In the genomic region with DNA sequence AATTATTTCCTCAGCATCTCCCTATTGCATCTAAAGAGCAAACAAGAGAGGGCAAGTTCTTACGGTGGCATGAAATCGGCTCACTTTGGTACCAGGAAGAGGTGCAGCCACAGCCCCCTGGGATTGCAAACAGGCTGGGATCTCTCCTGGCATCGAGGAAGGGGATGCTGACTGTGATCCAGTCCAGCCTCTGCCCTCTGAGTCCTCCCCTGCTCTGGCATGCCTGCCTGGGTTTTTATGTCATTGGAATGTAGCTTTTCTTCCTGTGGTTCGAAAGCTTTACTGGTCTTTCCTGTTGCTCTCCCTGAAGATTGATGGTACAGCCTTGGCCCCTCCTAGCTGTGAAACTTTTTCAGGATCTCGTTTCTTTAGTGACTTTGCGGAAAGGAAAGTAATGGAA, we compare ENCODE assay signal across 20 cellular contexts. TPM values are rescaled to one million over a fixed set of nuclear protein-coding genes. Genes with fewer than 3 reads are reported as not detected.
DNase-seq lines count a peak whose midpoint lies in the region; ATAC-seq and TF ChIP-seq lines count a peak whose summit lies in the region.
"Had no signal": no experiment of that assay in that cellular context is flagged by ENCODE, and none has a peak within 500 bp of the region (broad histone marks: within the 10 kb centered on the region; RNA-seq: fewer than 3 reads in every experiment).

No MANE protein-coding gene starts in this region.

- no peak overlapping the region for H3K23ac ChIP-seq in IMR-90 (ENCODE audit: low read depth, low read length)

- TF ChIP-seq RAD21 in IMR-90 (IDR thresholded peaks at IDR 0.05; ENCODE audit: low read length) = no peak

- DNase-seq in A172 (ENCODE audit: low spot score) (peak; percentile 82), IMR-90 (peak; percentile 50), dermis blood vessel endothelial cell (peak; percentile 33), left kidney (ENCODE audit: low read depth, low spot score) (peak; percentile 90), upper lobe of left lung (no peak), T1000 (lab: John Stamatoyannopoulos, UW) (no peak), amniotic stem cell (lab: John Stamatoyannopoulos, UW) (no peak)
- DNase-seq in activated naive CD8-positive, alpha-beta T cell treated with anti-CD3 and anti-CD28 coated beads, Interleukin-2, amount 50 U/mL, for 24 hours = no peak
- DNase-seq: activated CD4-positive, alpha-beta T cell treated with anti-CD3 and anti-CD28 coated beads, Interleukin-2, amount 10 ng/mL, durations not matched to agents 7 days and 5 days; activated T-cell treated with anti-CD3 and anti-CD28 coated beads, Interleukin-2, amount 50 U/mL, for 72 hours; amygdala; Calu3; effector CD8-positive, alpha-beta T cell; NCI-H1417; NCI-H446; occipital lobe; spleen had no signal

- no peak overlapping the region for H3K4me2 ChIP-seq in IMR-90 (ENCODE audit: low read depth, low read length)

- no peak overlapping the region for H2AK5ac ChIP-seq in IMR-90 (ENCODE audit: low read depth, low read length)

- intact Hi-C loops in IMR-90 (cut with micrococcal nuclease) = no loop called here

- peak overlapping the region; percentile 50 for H2AFZ ChIP-seq in IMR-90 (replicated peaks; ENCODE audit: low read length, poor library complexity)

- TF ChIP-seq EP300 in upper lobe of left lung (IDR thresholded peaks at IDR 0.05) = no peak

- H4K8ac ChIP-seq in IMR-90 (ENCODE audit: low read depth in 2 of 2, low read length in 2 of 2) = no peak overlapping the region

- peaks cover under 1% of the 10 kb centered on the region for H3K27me3 Mint-ChIP-seq in activated naive CD8-positive, alpha-beta T cell treated with anti-CD3 and anti-CD28 coated beads, Interleukin-2, amount 50 U/mL, for 24 hours
- H3K27me3 Mint-ChIP-seq: activated CD4-positive, alpha-beta T cell treated with anti-CD3 and anti-CD28 coated beads, Interleukin-2, amount 10 ng/mL, durations not matched to agents 7 days and 5 days had no signal

- ATAC-seq in IMR-90 (ENCODE audit: low read depth) (peak; percentile 79), upper lobe of left lung (ENCODE audit: low FRiP score in 2 of 2) (no peak)
- no peak for ATAC-seq in activated naive CD8-positive, alpha-beta T cell treated with anti-CD3 and anti-CD28 coated beads, Interleukin-2, amount 50 U/mL, for 24 hours
- ATAC-seq: activated T-cell treated with anti-CD3 and anti-CD28 coated beads, Interleukin-2, amount 50 U/mL, for 72 hours had no signal

- in situ Hi-C loops in IMR-90 (cut with MboI; ENCODE audit: low sequenced_read_pairs) = no loop called here

- H3K56ac ChIP-seq in IMR-90 (ENCODE audit: extremely low read depth, insufficient read depth, low read length) = no peak overlapping the region

- no peaks in the 10 kb centered on the region for H4K20me1 ChIP-seq in IMR-90 (ENCODE audit: insufficient read depth, low read length)

- no peaks in the 10 kb centered on the region for H3K79me1 ChIP-seq in IMR-90 (ENCODE audit: low read depth in 1 of 2, low read length in 2 of 2)

- CTCF ChIA-PET in IMR-90 (lab: Yijun Ruan, JAX) = interaction anchor here (0.6 to 2.0 kb wide), 2 partner anchors 19 to 375 kb away, joined by 6 to 7 read pairs; no protein-coding TSS in a partner anchor

- no peak overlapping the region for H3K14ac ChIP-seq in IMR-90 (replicated peaks; ENCODE audit: low read depth, low read length)

- no TSS peak for BruUV-seq in IMR-90 (replicated peaks; lab: Mats Ljungman, UMichigan)

- H3K36me3 Mint-ChIP-seq in activated naive CD8-positive, alpha-beta T cell treated with anti-CD3 and anti-CD28 coated beads, Interleukin-2, amount 50 U/mL, for 24 hours (ENCODE audit: low read depth) = peaks cover 3% of the 10 kb centered on the region

- H2BK15ac ChIP-seq in IMR-90 (ENCODE audit: low read depth, low read length) = no peak overlapping the region

- dilution Hi-C loops in IMR-90 (cut with HindIII; ENCODE audit: low sequenced_read_pairs, unreplicated experiment) = no loop called here

- H3K4me1 ChIP-seq in IMR-90 (ENCODE audit: control insufficient read depth, insufficient read depth, low read length) (peaks cover 5% of the 10 kb centered on the region), upper lobe of left lung (peaks cover 0 to 5% (median 0%) of the 10 kb centered on the region in 4 donors)
- H3K4me1 ChIP-seq: spleen had no signal

- POLR2A ChIA-PET in IMR-90 (lab: Charles Lee; ENCODE audit: unreplicated experiment) = no interaction called here

- H4K5ac ChIP-seq in IMR-90 (ENCODE audit: low read depth, low read length) = no peak overlapping the region

- H3K9me1 ChIP-seq in IMR-90 (ENCODE audit: insufficient read depth, low read length) = no peaks in the 10 kb centered on the region; the same call in 1 of the 2 replicates

- no peak overlapping the region for H3K27ac ChIP-seq in IMR-90 (ENCODE audit: insufficient read depth, low read length)
- no peak overlapping the region for H3K27ac ChIP-seq in upper lobe of left lung
- H3K27ac ChIP-seq: spleen had no signal

- no peak overlapping the region for H3K18ac ChIP-seq in IMR-90 (ENCODE audit: low read depth, low read length)

- WGBS in IMR-90 (ENCODE audit: extremely low coverage in 2 of 2, insufficient read length in 1 of 2), 2 experiments = 60% methylated on average over 3 of the region's 6 CpGs; no CpG with 5 or more reads in 1 of the 2 experiments
- WGBS in upper lobe of left lung, 2 donors = 24 to 35% methylated on average over 5 to 6 of the region's 6 CpGs

- no peak overlapping the region for H2BK120ac ChIP-seq in IMR-90 (ENCODE audit: low read depth, low read length)

- H2AK9ac ChIP-seq in IMR-90 (replicated peaks; ENCODE audit: low read depth, low read length, poor library complexity) = no peak overlapping the region

- H3K9me3 ChIP-seq in IMR-90 (ENCODE audit: control insufficient read depth, insufficient read depth, low read length) (no peaks in the 10 kb centered on the region), upper lobe of left lung (no peaks in the 10 kb centered on the region)
- H3K9me3 ChIP-seq: spleen had no signal

- H3K9ac ChIP-seq in IMR-90 (ENCODE audit: low read depth, low read length) = no peak overlapping the region

- H3K4me3 ChIP-seq in IMR-90 (ENCODE audit: insufficient read depth, low read depth, low read length) (no peak overlapping the region), upper lobe of left lung (no peak overlapping the region)
- H3K4me3 ChIP-seq: spleen had no signal

- TF ChIP-seq POLR2A in IMR-90 (IDR thresholded peaks at IDR 0.05; ENCODE audit: low read depth, low read length) = no peak
- no peak for TF ChIP-seq POLR2A in upper lobe of left lung (IDR thresholded peaks at IDR 0.05)

- no peaks in the 10 kb centered on the region for H3K27me3 ChIP-seq in IMR-90 (ENCODE audit: control insufficient read depth, insufficient read depth, low read length)
- H3K27me3 ChIP-seq in upper lobe of left lung = no peaks in the 10 kb centered on the region

- H3K36me3 ChIP-seq in IMR-90 (ENCODE audit: control insufficient read depth, insufficient read depth, low read length) = 0 out of 2 replicates have a peak, but pooled peaks cover 2% of the 10 kb centered on the region
- H3K36me3 ChIP-seq in upper lobe of left lung = peaks cover 0 to 7% (median 5%) of the 10 kb centered on the region in 4 donors

- no peaks in the 10 kb centered on the region for H3K4me1 Mint-ChIP-seq in activated naive CD8-positive, alpha-beta T cell treated with anti-CD3 and anti-CD28 coated beads, Interleukin-2, amount 50 U/mL, for 24 hours
- H3K4me1 Mint-ChIP-seq: activated CD4-positive, alpha-beta T cell treated with anti-CD3 and anti-CD28 coated beads, Interleukin-2, amount 10 ng/mL, durations not matched to agents 7 days and 5 days had no signal

- H2BK20ac ChIP-seq in IMR-90 (ENCODE audit: low read depth, low read length) = no peak overlapping the region

- H3K4ac ChIP-seq in IMR-90 (ENCODE audit: low read depth, low read length) = no peak overlapping the region

- no peak for TF ChIP-seq CTCF in IMR-90 (conservative IDR thresholded peaks at IDR 0.05; ENCODE audit: low read depth, low read length)
- no peak for TF ChIP-seq CTCF in upper lobe of left lung (IDR thresholded peaks at IDR 0.05)

- H2BK5ac ChIP-seq in IMR-90 (ENCODE audit: low read depth, low read length, poor library complexity, severe bottlenecking) = no peak overlapping the region

- no peak overlapping the region for H3K27ac Mint-ChIP-seq in activated naive CD8-positive, alpha-beta T cell treated with anti-CD3 and anti-CD28 coated beads, Interleukin-2, amount 50 U/mL, for 24 hours
- H3K27ac Mint-ChIP-seq: activated CD4-positive, alpha-beta T cell treated with anti-CD3 and anti-CD28 coated beads, Interleukin-2, amount 10 ng/mL, durations not matched to agents 7 days and 5 days; activated T-cell treated with anti-CD3 and anti-CD28 coated beads, Interleukin-2, amount 50 U/mL, for 72 hours; T-helper 1 cell treated with Interleukin-12 subunit alpha and Interleukin-12 subunit beta and Interleukin-4 antibody, amounts not matched to agents 30 μg/mL and 1 μg/mL, for 36 hours had no signal

- H3K4me3 Mint-ChIP-seq in activated naive CD8-positive, alpha-beta T cell treated with anti-CD3 and anti-CD28 coated beads, Interleukin-2, amount 50 U/mL, for 24 hours = no peak overlapping the region
- H3K4me3 Mint-ChIP-seq: activated CD4-positive, alpha-beta T cell treated with anti-CD3 and anti-CD28 coated beads, Interleukin-2, amount 10 ng/mL, durations not matched to agents 7 days and 5 days; activated T-cell treated with anti-CD3 and anti-CD28 coated beads, Interleukin-2, amount 50 U/mL, for 72 hours; T-helper 1 cell treated with Interleukin-12 subunit alpha and Interleukin-12 subunit beta and Interleukin-4 antibody, amounts not matched to agents 30 μg/mL and 1 μg/mL, for 36 hours had no signal

- no peak overlapping the region for H4K91ac ChIP-seq in IMR-90 (ENCODE audit: insufficient read depth, low read depth, low read length)

- no peaks in the 10 kb centered on the region for H3K9me3 Mint-ChIP-seq in activated naive CD8-positive, alpha-beta T cell treated with anti-CD3 and anti-CD28 coated beads, Interleukin-2, amount 50 U/mL, for 24 hours
- H3K9me3 Mint-ChIP-seq: activated CD4-positive, alpha-beta T cell treated with anti-CD3 and anti-CD28 coated beads, Interleukin-2, amount 10 ng/mL, durations not matched to agents 7 days and 5 days; activated T-cell treated with anti-CD3 and anti-CD28 coated beads, Interleukin-2, amount 50 U/mL, for 72 hours; T-helper 1 cell treated with Interleukin-12 subunit alpha and Interleukin-12 subunit beta and Interleukin-4 antibody, amounts not matched to agents 30 μg/mL and 1 μg/mL, for 36 hours had no signal

RNA-seq across cellular contexts. Expression of gene SLC46A2, which starts 6.6 kb away (rescaled TPM):
- total RNA-seq in A172 (2014; rRNA removed; shearing (Covaris generic)) = not detected in 2 replicates
- total RNA-seq in IMR-90 (2012; rRNA removed) = not detected in 2 replicates
- polyA plus RNA-seq in IMR-90 (2012; rRNA removed) = not detected in 2 replicates
- polyA plus RNA-seq in IMR-90 (2012; cell fraction: cytosol; rRNA removed) = not detected in 2 replicates
- polyA plus RNA-seq in IMR-90 (2012; cell fraction: nucleus; rRNA removed; ENCODE audit: low replicate concordance) = not detected in 2 replicates
- not detected in 2 replicates for total RNA-seq in dermis blood vessel endothelial cell
- 10 to 100 TPM in 5 of 6 donors, 1 to 10 TPM in 1; 9.1 to 23.6 (median 14.8) TPM for total RNA-seq in upper lobe of left lung
- total RNA-seq: A673; activated CD4-positive, alpha-beta T cell treated with anti-CD3 and anti-CD28 coated beads, Interleukin-2, amount 10 ng/mL, durations not matched to agents 7 days and 5 days; activated T-cell treated with anti-CD3 and anti-CD28 coated beads, Interleukin-2, amount 50 U/mL, for 72 hours; Calu3; glomerular endothelial cell; occipital lobe had no signal

Comparison
In these comparisons a context has a peak if more than half of its experiments do, and no peak if none do; other contexts are left out.
1. DNase-seq: peak in A172 (single experiment), IMR-90 (single experiment), dermis blood vessel endothelial cell (single experiment) and left kidney (single experiment); none in activated naive CD8-positive, alpha-beta T cell treated with anti-CD3 and anti-CD28 coated beads, Interleukin-2, amount 50 U/mL, for 24 hours (single experiment), upper lobe of left lung (0 of 2), T1000 (single experiment) and amniotic stem cell (single experiment).
2. RNA of gene SLC46A2, which starts 6.6 kb away (total RNA-seq): 9.1 to 23.6 TPM in upper lobe of left lung; not detected in A172, not detected in IMR-90 and not detected in dermis blood vessel endothelial cell; every median in the first group is over 10 times any median in the second.